In genomic region chr10:103816431-103816830, GRCh38 we compare ENCODE assay signal across 16 cellular contexts. TPM values are rescaled to one million over a fixed set of nuclear protein-coding genes. Genes with fewer than 3 reads are reported as not detected.
DNase-seq lines count a peak whose midpoint lies in the region; ATAC-seq and TF ChIP-seq lines count a peak whose summit lies in the region.
"Had no signal": no experiment of that assay in that cellular context is flagged by ENCODE, and none has a peak within 500 bp of the region (broad histone marks: within the 10 kb centered on the region; RNA-seq: fewer than 3 reads in every experiment).

No MANE protein-coding gene starts in this region.

- H3K4me3 Mint-ChIP-seq in activated naive CD4-positive, alpha-beta T cell treated with anti-CD3 and anti-CD28 coated beads for 36 hours, result no peak overlapping the region
- H3K4me3 Mint-ChIP-seq in activated naive CD4-positive, alpha-beta T cell treated with anti-CD3 and anti-CD28 coated beads, Interleukin-2, amount 10 ng/mL, durations not matched to agents 7 days and 5 days, result no peak overlapping the region
- H3K4me3 Mint-ChIP-seq: activated T-cell treated with anti-CD3 and anti-CD28 coated beads, Interleukin-2, amount 50 U/mL, for 24 hours; CD8-positive, alpha-beta memory T cell had no signal

- CTCF ChIA-PET in activated naive CD4-positive, alpha-beta T cell treated with anti-CD3 and anti-CD28 coated beads for 36 hours (lab: Charles Lee), result no interaction called here
- CTCF ChIA-PET in activated naive CD4-positive, alpha-beta T cell treated with anti-CD3 and anti-CD28 coated beads, Interleukin-2, amount 10 ng/mL, durations not matched to agents 7 days and 5 days (lab: Charles Lee), result no interaction called here

- H3K36me3 ChIP-seq in RWPE2 (ENCODE audit: low read depth), result peaks cover 20% of the 10 kb centered on the region
- H3K36me3 ChIP-seq: left lung had no signal

- ATAC-seq in RWPE2 (ENCODE audit: low read depth) (peak; percentile 62; the same call in 2 of the 3 replicates), left cardiac atrium (no peak)
- ATAC-seq: left lung had no signal

- no peaks in the 10 kb centered on the region for H3K9me3 Mint-ChIP-seq in activated naive CD4-positive, alpha-beta T cell treated with anti-CD3 and anti-CD28 coated beads for 36 hours
- no peaks in the 10 kb centered on the region for H3K9me3 Mint-ChIP-seq in activated naive CD4-positive, alpha-beta T cell treated with anti-CD3 and anti-CD28 coated beads, Interleukin-2, amount 10 ng/mL, durations not matched to agents 7 days and 5 days
- H3K9me3 Mint-ChIP-seq: activated T-cell treated with anti-CD3 and anti-CD28 coated beads, Interleukin-2, amount 50 U/mL, for 24 hours; CD8-positive, alpha-beta memory T cell had no signal

- no peak overlapping the region for H3K27ac Mint-ChIP-seq in activated naive CD4-positive, alpha-beta T cell treated with anti-CD3 and anti-CD28 coated beads for 36 hours
- H3K27ac Mint-ChIP-seq in activated naive CD4-positive, alpha-beta T cell treated with anti-CD3 and anti-CD28 coated beads, Interleukin-2, amount 10 ng/mL, durations not matched to agents 7 days and 5 days, result no peak overlapping the region
- H3K27ac Mint-ChIP-seq: activated T-cell treated with anti-CD3 and anti-CD28 coated beads, Interleukin-2, amount 50 U/mL, for 24 hours; CD8-positive, alpha-beta memory T cell; naive B cell had no signal

- H3K4me3 ChIP-seq in RWPE2 (ENCODE audit: severe bottlenecking) (no peak overlapping the region), fibroblast of the aortic adventitia (ENCODE audit: low read depth, low read length) (no peak overlapping the region)
- H3K4me3 ChIP-seq: left lung had no signal

- H3K4me1 Mint-ChIP-seq in activated naive CD4-positive, alpha-beta T cell treated with anti-CD3 and anti-CD28 coated beads for 36 hours (ENCODE audit: low read depth), result peaks cover 3% of the 10 kb centered on the region
- peaks cover 3% of the 10 kb centered on the region for H3K4me1 Mint-ChIP-seq in activated naive CD4-positive, alpha-beta T cell treated with anti-CD3 and anti-CD28 coated beads, Interleukin-2, amount 10 ng/mL, durations not matched to agents 7 days and 5 days
- H3K4me1 Mint-ChIP-seq: CD8-positive, alpha-beta memory T cell; naive B cell had no signal

- peak overlapping the region; percentile 11 for H3K27ac ChIP-seq in RWPE2 (ENCODE audit: poor library complexity, severe bottlenecking)
- H3K27ac ChIP-seq: left lung had no signal

- H3K9me3 ChIP-seq in RWPE2 (ENCODE audit: severe bottlenecking), result no peaks in the 10 kb centered on the region
- H3K9me3 ChIP-seq: left lung had no signal

- intact Hi-C loops in activated naive CD4-positive, alpha-beta T cell treated with anti-CD3 and anti-CD28 coated beads for 36 hours (cut with micrococcal nuclease), result no loop called here
- intact Hi-C loops in left cardiac atrium (cut with DNase I), result loop anchor here in 1 of 2 donors (5.0 kb wide), 1 partner anchor 34 kb away; no protein-coding TSS in a partner anchor

- no peaks in the 10 kb centered on the region for H3K4me1 ChIP-seq in RWPE2 (ENCODE audit: insufficient read depth, poor library complexity, severe bottlenecking)

- DNase-seq in activated naive CD4-positive, alpha-beta T cell treated with anti-CD3 and anti-CD28 coated beads for 36 hours, result peak; percentile 18
- DNase-seq in activated naive CD4-positive, alpha-beta T cell treated with anti-CD3 and anti-CD28 coated beads, Interleukin-2, amount 10 ng/mL, durations not matched to agents 7 days and 5 days, result no peak
- no peak for DNase-seq in RWPE2 (ENCODE audit: low spot score)
- DNase-seq in fibroblast of the aortic adventitia (ENCODE audit: low read depth), result peak; percentile 38
- no peak for DNase-seq in left cardiac atrium
- DNase-seq in NK-92 (lab: John Stamatoyannopoulos, UW; ENCODE audit: unreplicated experiment), result no peak
- no peak for DNase-seq in activated CD4-positive, alpha-beta T cell treated with anti-CD3 and anti-CD28 coated beads, Interleukin-2, amount 50 U/mL, for 4 hours
- DNase-seq in NCI-H774 (lab: John Stamatoyannopoulos, UW), result no peak
- DNase-seq: activated CD4-positive, alpha-beta T cell treated with anti-CD3 and anti-CD28 coated beads for 4 hours; activated T-cell treated with anti-CD3 and anti-CD28 coated beads, Interleukin-2, amount 50 U/mL, for 24 hours; amniotic stem cell; CD8-positive, alpha-beta memory T cell; left lung; naive B cell; NCI-H2029; Right ventricle myocardium superior had no signal

- no peaks in the 10 kb centered on the region for H3K27me3 ChIP-seq in RWPE2 (ENCODE audit: insufficient read depth, poor library complexity, severe bottlenecking)

- TF ChIP-seq CTCF in RWPE2 (IDR thresholded peaks at IDR 0.05; ENCODE audit: poor library complexity, severe bottlenecking) (no peak), fibroblast of the aortic adventitia (IDR thresholded peaks at IDR 0.05; ENCODE audit: insufficient read depth, low read length) (no peak)

- peaks cover 10% of the 10 kb centered on the region for H3K27me3 Mint-ChIP-seq in activated naive CD4-positive, alpha-beta T cell treated with anti-CD3 and anti-CD28 coated beads for 36 hours (ENCODE audit: low read depth)
- peaks cover 53% of the 10 kb centered on the region for H3K27me3 Mint-ChIP-seq in activated naive CD4-positive, alpha-beta T cell treated with anti-CD3 and anti-CD28 coated beads, Interleukin-2, amount 10 ng/mL, durations not matched to agents 7 days and 5 days

- no peaks in the 10 kb centered on the region for H3K36me3 Mint-ChIP-seq in activated naive CD4-positive, alpha-beta T cell treated with anti-CD3 and anti-CD28 coated beads for 36 hours (ENCODE audit: low read depth)
- H3K36me3 Mint-ChIP-seq in activated naive CD4-positive, alpha-beta T cell treated with anti-CD3 and anti-CD28 coated beads, Interleukin-2, amount 10 ng/mL, durations not matched to agents 7 days and 5 days, result no peaks in the 10 kb centered on the region
- H3K36me3 Mint-ChIP-seq: CD8-positive, alpha-beta memory T cell; naive B cell had no signal

RNA-seq across cellular contexts. Expression of gene SH3PXD2A, which starts 38.9 kb away (rescaled TPM):
- total RNA-seq in activated naive CD4-positive, alpha-beta T cell treated with anti-CD3 and anti-CD28 coated beads for 36 hours, result 1 to 10 TPM; 7.8 to 8.5 TPM
- total RNA-seq in fibroblast of the aortic adventitia (ENCODE audit: low replicate concordance) (15.8 and 20.4 TPM in 2 replicates), left cardiac atrium (10 to 100 TPM; 24.6 to 27.7 TPM)

Comparison
In these comparisons a context has a peak if more than half of its experiments do, and no peak if none do; other contexts are left out.
1. DNase-seq: peak in activated naive CD4-positive, alpha-beta T cell treated with anti-CD3 and anti-CD28 coated beads for 36 hours (single experiment) and fibroblast of the aortic adventitia (single experiment); none in activated naive CD4-positive, alpha-beta T cell treated with anti-CD3 and anti-CD28 coated beads, Interleukin-2, amount 10 ng/mL, durations not matched to agents 7 days and 5 days (single experiment), RWPE2 (single experiment), left cardiac atrium (single experiment), NK-92 (single experiment), activated CD4-positive, alpha-beta T cell treated with anti-CD3 and anti-CD28 coated beads, Interleukin-2, amount 50 U/mL, for 4 hours (0 of 2) and NCI-H774 (single experiment).